10 cellular contexts compared by ENCODE assay signal in genomic region chr17:45308016-45308365, GRCh38. TPM values are rescaled to one million over a fixed set of nuclear protein-coding genes. Genes with fewer than 3 reads are reported as not detected.
A peak's percentile ranks its signal among the peaks of the same experiment; 100 is the strongest.
DNase-seq lines count a peak whose midpoint lies in the region; ATAC-seq, FAIRE-seq and TF ChIP-seq lines count a peak whose summit lies in the region.
"Had no signal": no experiment of that assay in that cellular context is flagged by ENCODE, and none has a peak within 500 bp of the region (broad histone marks: within the 10 kb centered on the region; RNA-seq: fewer than 3 reads in every experiment).

No MANE protein-coding gene starts in this region.

- H2AFZ ChIP-seq in ACC112 (ENCODE audit: low read length, unreplicated experiment): no peak overlapping the region
- no peak overlapping the region for H2AFZ ChIP-seq in IMR-90 (replicated peaks; ENCODE audit: low read length, poor library complexity)

- H3K4me1 Mint-ChIP-seq in naive thymus-derived CD4-positive, alpha-beta T cell: peaks cover 57 to 87% (median 80%) of the 10 kb centered on the region in 7 donors
- H3K4me1 Mint-ChIP-seq in nephron progenitor cell: peaks cover 40% of the 10 kb centered on the region

- H3K27ac ChIP-seq in ACC112 (ENCODE audit: low read depth, low read length) (peak overlapping the region; percentile 92), IMR-90 (ENCODE audit: insufficient read depth, low read length) (peak overlapping the region; percentile 85), breast epithelium (peak overlapping the region; percentile 88 to 91)
- peak overlapping the region; percentile 48 for H3K27ac ChIP-seq in naive thymus-derived CD4-positive, alpha-beta T cell (ENCODE audit: low read depth, low read length)

- H4K5ac ChIP-seq in IMR-90 (ENCODE audit: low read depth, low read length): peak overlapping the region; percentile 89

- dilution Hi-C loops in IMR-90 (cut with HindIII; ENCODE audit: low sequenced_read_pairs, unreplicated experiment): no loop called here

- H3K4me3 Mint-ChIP-seq in naive thymus-derived CD4-positive, alpha-beta T cell: peak overlapping the region in 6 of 10 donors; percentile 26 to 74 (median 50)
- H3K4me3 Mint-ChIP-seq in nephron progenitor cell: no peak overlapping the region

- intact Hi-C loops in IMR-90 (cut with micrococcal nuclease) (no loop called here), breast epithelium (cut with DNase I; ENCODE audit: low total_unique reads) (no loop called here), posterior vena cava (cut with DNase I) (no loop called here)
- intact Hi-C loops in naive thymus-derived CD4-positive, alpha-beta T cell (cut with micrococcal nuclease): no loop called here

- peaks cover 66% of the 10 kb centered on the region for H4K20me1 ChIP-seq in IMR-90 (ENCODE audit: insufficient read depth, low read length)

- peaks cover 43 to 88% of the 10 kb centered on the region in 2 experiments for H3K79me1 ChIP-seq in IMR-90 (ENCODE audit: low read depth in 1 of 2, low read length in 2 of 2)

- H2BK20ac ChIP-seq in IMR-90 (ENCODE audit: low read depth, low read length): peak overlapping the region; percentile 59

- peak overlapping the region; percentile 86; the same call in 2 of the 3 replicates for H2BK15ac ChIP-seq in IMR-90 (ENCODE audit: low read depth, low read length)

- peak overlapping the region; percentile 85 for H2BK5ac ChIP-seq in IMR-90 (ENCODE audit: low read depth, low read length, poor library complexity, severe bottlenecking)

- 20% methylated on average over 1 of the region's 6 CpGs; no CpG with 5 or more reads in 1 of the 2 experiments for WGBS in IMR-90 (ENCODE audit: extremely low coverage in 2 of 2, insufficient read length in 1 of 2), 2 experiments

- no peak for TF ChIP-seq POLR2A in IMR-90 (IDR thresholded peaks at IDR 0.05; ENCODE audit: low read depth, low read length)
- TF ChIP-seq POLR2A in breast epithelium (IDR thresholded peaks at IDR 0.05): no peak

- FAIRE-seq in GM19239 (lab: Jason Lieb, UNC): no peak
- FAIRE-seq: D721Med had no signal

- ATAC-seq in IMR-90 (ENCODE audit: low read depth): no peak
- no peak for ATAC-seq in naive thymus-derived CD4-positive, alpha-beta T cell

- H3K4me3 ChIP-seq in ACC112 (ENCODE audit: low read depth, low read length): peak overlapping the region; percentile 27
- no peak overlapping the region for H3K4me3 ChIP-seq in IMR-90 (ENCODE audit: insufficient read depth, low read depth, low read length)
- no peak overlapping the region for H3K4me3 ChIP-seq in breast epithelium
- H3K4me3 ChIP-seq in naive thymus-derived CD4-positive, alpha-beta T cell (ENCODE audit: low read length): peak overlapping the region; percentile 13

- H2AK9ac ChIP-seq in IMR-90 (replicated peaks; ENCODE audit: low read depth, low read length, poor library complexity): no peak overlapping the region

- in situ Hi-C loops in IMR-90 (cut with MboI; ENCODE audit: low sequenced_read_pairs): no loop called here

- H3K79me2 ChIP-seq in ACC112 (ENCODE audit: control insufficient read depth, insufficient read depth, low read length, unreplicated experiment): peaks cover 85% of the 10 kb centered on the region

- peak overlapping the region in 1 of 2 experiments; percentile 75; a peak in 1 of 4 replicates for H4K8ac ChIP-seq in IMR-90 (ENCODE audit: low read depth in 2 of 2, low read length in 2 of 2)

- H3K27me3 ChIP-seq in ACC112 (ENCODE audit: insufficient read depth, low read length) (no peaks in the 10 kb centered on the region), IMR-90 (ENCODE audit: control insufficient read depth, insufficient read depth, low read length) (no peaks in the 10 kb centered on the region), breast epithelium (no peaks in the 10 kb centered on the region)
- no peaks in the 10 kb centered on the region for H3K27me3 ChIP-seq in naive thymus-derived CD4-positive, alpha-beta T cell (ENCODE audit: control insufficient read depth in 2 of 2, insufficient read depth in 2 of 2, low read length in 2 of 2)

- no peaks in the 10 kb centered on the region for H3K9me3 ChIP-seq in IMR-90 (ENCODE audit: control insufficient read depth, insufficient read depth, low read length)
- H3K9me3 ChIP-seq in breast epithelium: no peaks in the 10 kb centered on the region
- no peaks in the 10 kb centered on the region for H3K9me3 ChIP-seq in naive thymus-derived CD4-positive, alpha-beta T cell (ENCODE audit: control insufficient read depth in 2 of 3, low read length in 3 of 3)

- peak overlapping the region; percentile 71 for H3K18ac ChIP-seq in IMR-90 (ENCODE audit: low read depth, low read length)

- TF ChIP-seq CTCF in IMR-90 (conservative IDR thresholded peaks at IDR 0.05; ENCODE audit: low read depth, low read length) (no peak), breast epithelium (IDR thresholded peaks at IDR 0.05) (no peak), nephron progenitor cell (IDR thresholded peaks at IDR 0.05) (no peak)

- no peak for TF ChIP-seq RAD21 in IMR-90 (IDR thresholded peaks at IDR 0.05; ENCODE audit: low read length)

- H3K14ac ChIP-seq in IMR-90 (replicated peaks; ENCODE audit: low read depth, low read length): peak overlapping the region; percentile 49

- CTCF ChIA-PET in IMR-90 (lab: Yijun Ruan, JAX): no interaction called here
- CTCF ChIA-PET in naive thymus-derived CD4-positive, alpha-beta T cell (lab: Charles Lee): interaction anchor here (0.8 to 3.1 kb wide), 4 partner anchors 31 to 109 kb away, joined by 3 to 15 read pairs (median 5); no protein-coding TSS in a partner anchor

- H3K9me1 ChIP-seq in IMR-90 (ENCODE audit: insufficient read depth, low read length): peaks cover 44% of the 10 kb centered on the region

- H3K36me3 ChIP-seq in ACC112 (ENCODE audit: insufficient read depth, low read length) (peaks cover 10% of the 10 kb centered on the region), IMR-90 (ENCODE audit: control insufficient read depth, insufficient read depth, low read length) (peaks cover 8% of the 10 kb centered on the region), breast epithelium (no peaks in the 10 kb centered on the region)
- H3K36me3 ChIP-seq in naive thymus-derived CD4-positive, alpha-beta T cell (ENCODE audit: control insufficient read depth in 2 of 3, insufficient read depth in 3 of 3, low read length in 3 of 3): peaks cover 0 to 15% (median 0%) of the 10 kb centered on the region in 3 experiments

- H4K91ac ChIP-seq in IMR-90 (ENCODE audit: insufficient read depth, low read depth, low read length): 0 out of 2 replicates have a peak overlapping the region, but pooled peaks have one; percentile 47

- peak overlapping the region; percentile 86 for H2AK5ac ChIP-seq in IMR-90 (ENCODE audit: low read depth, low read length)

- POLR2A ChIA-PET in IMR-90 (lab: Charles Lee; ENCODE audit: unreplicated experiment): interaction anchor here (0.8 kb wide), 1 partner anchor 9 kb away, joined by 3 read pairs; the partner anchor contains the start of gene MAP3K14
- POLR2A ChIA-PET in naive thymus-derived CD4-positive, alpha-beta T cell (lab: Charles Lee): interaction anchor here (1.5 kb wide), 1 partner anchor 9 kb away, joined by 10 read pairs; the partner anchor contains the start of gene MAP3K14

- peak overlapping the region; percentile 84 for H3K4ac ChIP-seq in IMR-90 (ENCODE audit: low read depth, low read length)

- DNase-seq in IMR-90: no peak
- no peak for DNase-seq in breast epithelium (ENCODE audit: low spot score in 2 of 2)
- no peak for DNase-seq in naive thymus-derived CD4-positive, alpha-beta T cell
- no peak for DNase-seq in 8988T
- DNase-seq in posterior vena cava (ENCODE audit: low spot score): no peak
- DNase-seq in nephron progenitor cell: no peak
- DNase-seq in GM19239 (ENCODE audit: insufficient read length, low spot score): no peak
- DNase-seq: activated gamma-delta T cell had no signal

- BruUV-seq in IMR-90 (replicated peaks; lab: Mats Ljungman, UMichigan): no TSS peak

- H3K27me3 Mint-ChIP-seq in naive thymus-derived CD4-positive, alpha-beta T cell: no peaks in the 10 kb centered on the region
- H3K27me3 Mint-ChIP-seq in nephron progenitor cell (ENCODE audit: low read depth, poor library complexity): no peaks in the 10 kb centered on the region

- H3K4me1 ChIP-seq in ACC112 (ENCODE audit: control insufficient read depth, insufficient read depth, low read length, unreplicated experiment) (peaks cover 70% of the 10 kb centered on the region), IMR-90 (ENCODE audit: control insufficient read depth, insufficient read depth, low read length) (peaks cover 43% of the 10 kb centered on the region), breast epithelium (peaks cover 16 to 52% of the 10 kb centered on the region in 2 donors)
- H3K4me1 ChIP-seq in naive thymus-derived CD4-positive, alpha-beta T cell (ENCODE audit: control insufficient read depth in 2 of 2, insufficient read depth in 2 of 2, low read length in 2 of 2): peaks cover 37 to 51% of the 10 kb centered on the region in 2 donors

- peaks cover 0 to 40% (median 13%) of the 10 kb centered on the region in 5 donors for H3K36me3 Mint-ChIP-seq in naive thymus-derived CD4-positive, alpha-beta T cell
- H3K36me3 Mint-ChIP-seq in nephron progenitor cell (ENCODE audit: low read depth): peaks cover 5% of the 10 kb centered on the region

- H3K27ac Mint-ChIP-seq in naive thymus-derived CD4-positive, alpha-beta T cell: peak overlapping the region; percentile 65 to 93 (median 83)
- H3K27ac Mint-ChIP-seq in nephron progenitor cell: no peak overlapping the region

- H3K9ac ChIP-seq in IMR-90 (ENCODE audit: low read depth, low read length): no peak overlapping the region

- no peak overlapping the region; the same call in 1 of the 2 replicates for H3K4me2 ChIP-seq in IMR-90 (ENCODE audit: low read depth, low read length)

- H3K56ac ChIP-seq in IMR-90 (ENCODE audit: extremely low read depth, insufficient read depth, low read length): no peak overlapping the region

- H2BK120ac ChIP-seq in IMR-90 (ENCODE audit: low read depth, low read length): peak overlapping the region; percentile 59

- H3K9me3 Mint-ChIP-seq in naive thymus-derived CD4-positive, alpha-beta T cell: no peaks in the 10 kb centered on the region
- H3K9me3 Mint-ChIP-seq in nephron progenitor cell: no peaks in the 10 kb centered on the region

- H3K23ac ChIP-seq in IMR-90 (ENCODE audit: low read depth, low read length): 0 out of 2 replicates have a peak overlapping the region, but pooled peaks have one; percentile 60

RNA-seq across cellular contexts. Expression of gene MAP3K14, which starts 8.8 kb away (rescaled TPM):
- total RNA-seq in IMR-90 (2012; rRNA removed) (3.6 and 4.1 TPM in 2 replicates), breast epithelium (10 to 100 TPM in 1 of 3 donors, 1 to 10 TPM in 2; 4.3 to 12.3 (median 6.9) TPM), posterior vena cava (1 to 10 TPM; 9.1 to 9.7 TPM)
- polyA plus RNA-seq in IMR-90 (2012; rRNA removed): 19.9 and 21.7 TPM in 2 replicates
- polyA plus RNA-seq in IMR-90 (2012; cell fraction: cytosol; rRNA removed): 11.1 and 15.2 TPM in 2 replicates
- 52.0 and 95.3 TPM in 2 replicates for polyA plus RNA-seq in IMR-90 (2012; cell fraction: nucleus; rRNA removed; ENCODE audit: low replicate concordance)
- total RNA-seq in naive thymus-derived CD4-positive, alpha-beta T cell: 10 to 100 TPM; 31.3 to 39.8 (median 34.1) TPM
- polyA plus RNA-seq in naive thymus-derived CD4-positive, alpha-beta T cell: 10 to 100 TPM in 1 of 2 donors, 1 to 10 TPM in 1; 2.4 to 10.6 TPM

RNA-seq across cellular contexts. Expression of gene SPATA32, which starts 46.1 kb away (rescaled TPM):
- total RNA-seq in IMR-90 (2012; rRNA removed) (under 0.01 and 0.18 TPM in 2 replicates), breast epithelium (under 1 TPM in 1 of 3 donors, not detected in 2; 0.44 TPM), posterior vena cava (not detected)
- polyA plus RNA-seq in IMR-90 (2012; rRNA removed): not detected in 2 replicates
- polyA plus RNA-seq in IMR-90 (2012; cell fraction: cytosol; rRNA removed): not detected in 2 replicates
- polyA plus RNA-seq in IMR-90 (2012; cell fraction: nucleus; rRNA removed; ENCODE audit: low replicate concordance): 0.09 TPM in 1 of 2 replicates, not detected in the other
- 1 to 10 TPM in 1 of 5 experiments, under 1 TPM in 3, not detected in 1; 0.12 to 1.1 (median 0.58) TPM for total RNA-seq in naive thymus-derived CD4-positive, alpha-beta T cell
- under 1 TPM; 0.31 to 0.59 TPM for polyA plus RNA-seq in naive thymus-derived CD4-positive, alpha-beta T cell

Comparison
In these comparisons a context has a peak if more than half of its experiments do, and no peak if none do; other contexts are left out.
1. H3K4me3 ChIP-seq: peak in ACC112 (single experiment) and naive thymus-derived CD4-positive, alpha-beta T cell (single experiment); none in IMR-90 (single experiment) and breast epithelium (0 of 3).
2. Peak in every context shown above with its lines, with median percentiles within 50 percentile points of each other: H3K27ac ChIP-seq.